In the genomic region with DNA sequence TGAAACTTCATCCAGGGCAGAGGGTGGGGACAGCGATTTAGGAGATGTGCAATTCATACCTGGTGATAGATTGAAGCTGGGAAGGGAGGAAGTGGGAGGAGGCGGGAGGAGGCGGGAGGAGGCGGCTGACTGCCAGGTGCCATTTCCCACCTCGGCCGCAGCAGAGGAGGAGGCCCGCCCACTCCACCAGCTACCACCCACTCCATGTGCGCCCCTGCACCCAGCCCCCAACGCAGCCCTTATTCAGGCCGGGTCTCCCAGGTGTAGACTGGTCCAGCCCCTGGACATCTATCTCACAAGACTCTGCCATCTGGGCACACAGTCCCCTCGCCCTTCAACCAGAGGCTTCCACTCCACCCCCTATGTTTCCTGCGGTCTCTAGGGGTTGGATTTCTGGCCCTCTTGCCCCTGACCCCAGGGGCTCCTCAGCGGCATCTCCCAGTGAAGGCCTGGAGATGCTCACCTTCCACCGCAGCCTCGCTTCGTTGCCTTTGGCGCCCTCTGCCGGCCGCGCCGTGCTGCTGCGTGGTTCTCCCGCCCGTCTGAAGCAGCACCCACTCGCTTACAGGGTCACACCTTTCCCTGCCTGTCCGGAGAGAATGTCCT, we compare ENCODE assay signal across 8 cellular contexts. TPM values are rescaled to one million over a fixed set of nuclear protein-coding genes. Genes with fewer than 3 reads are reported as not detected.
DNase-seq lines count a peak whose midpoint lies in the region; ATAC-seq, FAIRE-seq and TF ChIP-seq lines count a peak whose summit lies in the region.

No MANE protein-coding gene starts in this region.

- TF ChIP-seq CTCF in IMR-90 (conservative IDR thresholded peaks at IDR 0.05; ENCODE audit: low read depth, low read length) = peak; percentile 84
- peak; percentile 98 for TF ChIP-seq CTCF in Panc1 (IDR thresholded peaks at IDR 0.05)
- TF ChIP-seq CTCF in fibroblast of the aortic adventitia (IDR thresholded peaks at IDR 0.05; ENCODE audit: insufficient read depth, low read length) = peak; percentile 94
- peak; percentile 49 to 90 (median 76) for TF ChIP-seq CTCF in testis (IDR thresholded peaks at IDR 0.05)

- peak overlapping the region; percentile 91 for H3K27ac Mint-ChIP-seq in activated T-helper 1 cell treated with anti-CD3 and anti-CD28 coated beads, Interleukin-12 subunit alpha, Interleukin-12 subunit beta, Interleukin-2, Interleukin-4 antibody, amounts not matched to agents 30 ng/mL and 10 ng/mL and 1 ng/mL, durations not matched to agents 14 hours and 24 hours and 36 hours

- H3K4me3 ChIP-seq in IMR-90 (ENCODE audit: insufficient read depth, low read depth, low read length) (no peak overlapping the region), Panc1 (ENCODE audit: low read depth in 2 of 2, low read length in 2 of 2) (no peak overlapping the region), fibroblast of the aortic adventitia (ENCODE audit: low read depth, low read length) (no peak overlapping the region), testis (peak overlapping the region in 1 of 2 donors; percentile 25)

- H3K36me3 Mint-ChIP-seq in activated T-helper 1 cell treated with anti-CD3 and anti-CD28 coated beads, Interleukin-12 subunit alpha, Interleukin-12 subunit beta, Interleukin-2, Interleukin-4 antibody, amounts not matched to agents 30 ng/mL and 10 ng/mL and 1 ng/mL, durations not matched to agents 14 hours and 24 hours and 36 hours (ENCODE audit: low read depth) = peaks cover 36% of the 10 kb centered on the region

- H3K9me3 ChIP-seq in IMR-90 (ENCODE audit: control insufficient read depth, insufficient read depth, low read length) = no peaks in the 10 kb centered on the region
- H3K9me3 ChIP-seq in Panc1 (ENCODE audit: control insufficient read depth, insufficient read depth, low read depth, low read length) = no peaks in the 10 kb centered on the region
- H3K9me3 ChIP-seq in testis = no peaks in the 10 kb centered on the region

- H3K4ac ChIP-seq in IMR-90 (ENCODE audit: low read depth, low read length) = no peak overlapping the region

- intact Hi-C loops in IMR-90 (cut with micrococcal nuclease) (loop anchor here (1.0 kb wide), 1 partner anchor 247 kb away; no protein-coding TSS in a partner anchor), Panc1 (cut with micrococcal nuclease; ENCODE audit: unreplicated experiment) (loop anchor here (5.0 kb wide), 1 partner anchor 246 kb away; no protein-coding TSS in a partner anchor), testis (cut with DNase I; ENCODE audit: low total_unique reads) (no loop called here)
- intact Hi-C loops in activated T-helper 1 cell treated with anti-CD3 and anti-CD28 coated beads, Interleukin-12 subunit alpha, Interleukin-12 subunit beta, Interleukin-2, Interleukin-4 antibody, amounts not matched to agents 30 ng/mL and 10 ng/mL and 1 ng/mL, durations not matched to agents 14 hours and 24 hours and 36 hours (cut with micrococcal nuclease) = loop anchor here (1.0 to 5.0 kb wide), 10 partner anchors 19 to 247 kb away; a partner anchor contains a TSS

- no peak overlapping the region for H2BK120ac ChIP-seq in IMR-90 (ENCODE audit: low read depth, low read length)

- H2BK15ac ChIP-seq in IMR-90 (ENCODE audit: low read depth, low read length) = no peak overlapping the region

- H3K14ac ChIP-seq in IMR-90 (replicated peaks; ENCODE audit: low read depth, low read length) = no peak overlapping the region

- H3K56ac ChIP-seq in IMR-90 (ENCODE audit: extremely low read depth, insufficient read depth, low read length) = no peak overlapping the region

- POLR2A ChIA-PET in IMR-90 (lab: Charles Lee; ENCODE audit: unreplicated experiment) = no interaction called here
- POLR2A ChIA-PET in Panc1 (lab: Charles Lee) = interaction anchor here (0.5 kb wide), 1 partner anchor 86 kb away, joined by 3 read pairs; no protein-coding TSS in a partner anchor

- dilution Hi-C loops in IMR-90 (cut with HindIII; ENCODE audit: low sequenced_read_pairs, unreplicated experiment) = no loop called here

- H3K27me3 Mint-ChIP-seq in activated T-helper 1 cell treated with anti-CD3 and anti-CD28 coated beads, Interleukin-12 subunit alpha, Interleukin-12 subunit beta, Interleukin-2, Interleukin-4 antibody, amounts not matched to agents 30 ng/mL and 10 ng/mL and 1 ng/mL, durations not matched to agents 14 hours and 24 hours and 36 hours (ENCODE audit: insufficient read depth) = no peaks in the 10 kb centered on the region

- peak overlapping the region; percentile 72 for H2AFZ ChIP-seq in IMR-90 (replicated peaks; ENCODE audit: low read length, poor library complexity)

- TF ChIP-seq POLR2A in IMR-90 (IDR thresholded peaks at IDR 0.05; ENCODE audit: low read depth, low read length) (no peak), testis (IDR thresholded peaks at IDR 0.05) (no peak)

- H3K9me1 ChIP-seq in IMR-90 (ENCODE audit: insufficient read depth, low read length) = no peaks in the 10 kb centered on the region

- FAIRE-seq in GM19239 (lab: Jason Lieb, UNC) = peak; percentile 89

- H3K27ac ChIP-seq in IMR-90 (ENCODE audit: insufficient read depth, low read length) (no peak overlapping the region), Panc1 (ENCODE audit: low read length) (no peak overlapping the region), testis (no peak overlapping the region)

- TF ChIP-seq RAD21 in IMR-90 (IDR thresholded peaks at IDR 0.05; ENCODE audit: low read length) = peak; percentile 71

- no peak overlapping the region for H4K5ac ChIP-seq in IMR-90 (ENCODE audit: low read depth, low read length)

- in situ Hi-C loops in IMR-90 (cut with MboI; ENCODE audit: low sequenced_read_pairs) = loop anchor here (10.0 kb wide), 1 partner anchor 249 kb away; no protein-coding TSS in a partner anchor
- in situ Hi-C loops in Panc1 (cut with HindIII; ENCODE audit: low pct_unique_long_range_greater_than_20kb, low sequenced_read_pairs) = no loop called here

- H4K91ac ChIP-seq in IMR-90 (ENCODE audit: insufficient read depth, low read depth, low read length) = no peak overlapping the region

- peak overlapping the region; percentile 68 for H3K4me3 Mint-ChIP-seq in activated T-helper 1 cell treated with anti-CD3 and anti-CD28 coated beads, Interleukin-12 subunit alpha, Interleukin-12 subunit beta, Interleukin-2, Interleukin-4 antibody, amounts not matched to agents 30 ng/mL and 10 ng/mL and 1 ng/mL, durations not matched to agents 14 hours and 24 hours and 36 hours

- H3K27me3 ChIP-seq in IMR-90 (ENCODE audit: control insufficient read depth, insufficient read depth, low read length) = peaks cover 26% of the 10 kb centered on the region
- H3K27me3 ChIP-seq in Panc1 (ENCODE audit: control insufficient read depth, insufficient read depth, low read length) = peaks cover 12% of the 10 kb centered on the region
- H3K27me3 ChIP-seq in testis = no peaks in the 10 kb centered on the region

- BruUV-seq in IMR-90 (replicated peaks; lab: Mats Ljungman, UMichigan) (no TSS peak), Panc1 (replicated peaks; lab: Mats Ljungman, UMichigan) (no TSS peak)

- H2BK5ac ChIP-seq in IMR-90 (ENCODE audit: low read depth, low read length, poor library complexity, severe bottlenecking) = no peak overlapping the region

- no peak overlapping the region for H2AK5ac ChIP-seq in IMR-90 (ENCODE audit: low read depth, low read length)

- WGBS in IMR-90 (ENCODE audit: extremely low coverage in 2 of 2, insufficient read length in 1 of 2), 2 experiments = 0% methylated on average over 1 of the region's 26 CpGs; no CpG with 5 or more reads in 1 of the 2 experiments
- 7 to 8% methylated on average over 8 to 26 of the region's 26 CpGs for WGBS in testis, 2 donors

- H3K18ac ChIP-seq in IMR-90 (ENCODE audit: low read depth, low read length) = no peak overlapping the region

- H3K9me3 Mint-ChIP-seq in activated T-helper 1 cell treated with anti-CD3 and anti-CD28 coated beads, Interleukin-12 subunit alpha, Interleukin-12 subunit beta, Interleukin-2, Interleukin-4 antibody, amounts not matched to agents 30 ng/mL and 10 ng/mL and 1 ng/mL, durations not matched to agents 14 hours and 24 hours and 36 hours = no peaks in the 10 kb centered on the region

- H3K9ac ChIP-seq in IMR-90 (ENCODE audit: low read depth, low read length) = no peak overlapping the region

- H3K4me1 Mint-ChIP-seq in activated T-helper 1 cell treated with anti-CD3 and anti-CD28 coated beads, Interleukin-12 subunit alpha, Interleukin-12 subunit beta, Interleukin-2, Interleukin-4 antibody, amounts not matched to agents 30 ng/mL and 10 ng/mL and 1 ng/mL, durations not matched to agents 14 hours and 24 hours and 36 hours (ENCODE audit: low read depth) = peaks cover 62% of the 10 kb centered on the region

- H2BK20ac ChIP-seq in IMR-90 (ENCODE audit: low read depth, low read length) = no peak overlapping the region

- no peak overlapping the region for H4K8ac ChIP-seq in IMR-90 (ENCODE audit: low read depth in 2 of 2, low read length in 2 of 2)

- DNase-seq in Ammon's horn (ENCODE audit: low spot score) (peak; percentile 86), GM19239 (ENCODE audit: insufficient read length, low spot score) (peak; percentile 90), IMR-90 (peak; percentile 18), Panc1 (ENCODE audit: low read depth, low spot score) (peak; percentile 39), fibroblast of the aortic adventitia (ENCODE audit: low read depth) (peak; percentile 43), nucleus accumbens (lab: John Stamatoyannopoulos, UW) (peak in 51 of 56 donors; percentile 19 to 87 (median 67)), testis (peak; percentile 80)
- peak; percentile 71 for DNase-seq in activated T-helper 1 cell treated with anti-CD3 and anti-CD28 coated beads, Interleukin-12 subunit alpha, Interleukin-12 subunit beta, Interleukin-2, Interleukin-4 antibody, amounts not matched to agents 30 ng/mL and 10 ng/mL and 1 ng/mL, durations not matched to agents 14 hours and 24 hours and 36 hours (ENCODE audit: low spot score)

- CTCF ChIA-PET in IMR-90 (lab: Yijun Ruan, JAX) (interaction anchor here (0.9 kb wide), 1 partner anchor 142 kb away, joined by 3 read pairs; no protein-coding TSS in a partner anchor), Panc1 (lab: Charles Lee) (interaction anchor here (0.7 to 0.9 kb wide), 3 partner anchors 82 to 168 kb away, joined by 6 to 10 read pairs (median 9); no protein-coding TSS in a partner anchor)

- H3K4me1 ChIP-seq in IMR-90 (ENCODE audit: control insufficient read depth, insufficient read depth, low read length) (no peaks in the 10 kb centered on the region), Panc1 (ENCODE audit: control insufficient read depth, insufficient read depth, low read length) (no peaks in the 10 kb centered on the region), testis (no peaks in the 10 kb centered on the region)

- H4K20me1 ChIP-seq in IMR-90 (ENCODE audit: insufficient read depth, low read length) = no peaks in the 10 kb centered on the region

- no peak overlapping the region for H3K23ac ChIP-seq in IMR-90 (ENCODE audit: low read depth, low read length)

- no peak overlapping the region for H3K4me2 ChIP-seq in IMR-90 (ENCODE audit: low read depth, low read length)

- H2AK9ac ChIP-seq in IMR-90 (replicated peaks; ENCODE audit: low read depth, low read length, poor library complexity) = peak overlapping the region; percentile 68

- H3K36me3 ChIP-seq in IMR-90 (ENCODE audit: control insufficient read depth, insufficient read depth, low read length) (no peaks in the 10 kb centered on the region), Panc1 (ENCODE audit: control insufficient read depth, insufficient read depth, low read length) (no peaks in the 10 kb centered on the region), testis (ENCODE audit: low read depth, missing control alignments) (no peaks in the 10 kb centered on the region)

- H3K79me1 ChIP-seq in IMR-90 (ENCODE audit: low read depth in 1 of 2, low read length in 2 of 2) = no peaks in the 10 kb centered on the region

- ATAC-seq in IMR-90 (ENCODE audit: low read depth) (peak; percentile 97), Panc1 (peak; percentile 93)

RNA-seq across cellular contexts. Expression of a gene that starts 32.6 kb away (rescaled TPM):
- total RNA-seq in IMR-90 (2012; rRNA removed) (20.4 and 23.1 TPM in 2 replicates), Panc1 (2021; ENCODE audit: unreplicated experiment) (30.9 TPM), fibroblast of the aortic adventitia (ENCODE audit: low replicate concordance) (2.2 and 16.7 TPM in 2 replicates), testis (10 to 100 TPM; 13.1 to 13.7 TPM)
- polyA plus RNA-seq in IMR-90 (2012; rRNA removed) (26.4 and 29.6 TPM in 2 replicates), testis (ENCODE audit: insufficient read depth, low read depth, low replicate concordance) (10.1 TPM)
- polyA plus RNA-seq in IMR-90 (2012; cell fraction: cytosol; rRNA removed) = 19.3 and 28.9 TPM in 2 replicates
- 15.9 and 19.1 TPM in 2 replicates for polyA plus RNA-seq in IMR-90 (2012; cell fraction: nucleus; rRNA removed; ENCODE audit: low replicate concordance)
- polyA plus RNA-seq in Panc1 (2012; ENCODE audit: insufficient read length) = 14.5 TPM
- 11.0 and 12.4 TPM in 2 replicates for total RNA-seq in activated T-helper 1 cell treated with anti-CD3 and anti-CD28 coated beads, Interleukin-12 subunit alpha, Interleukin-12 subunit beta, Interleukin-2, Interleukin-4 antibody, amounts not matched to agents 30 ng/mL and 10 ng/mL and 1 ng/mL, durations not matched to agents 14 hours and 24 hours and 36 hours

Comparison
In these comparisons a context has a peak if more than half of its experiments do, and no peak if none do; other contexts are left out.
1. DNase-seq: peak in every context shown above with its lines; median percentile 90 in GM19239; 86 in Ammon's horn; 80 in testis; 71 in activated T-helper 1 cell treated with anti-CD3 and anti-CD28 coated beads, Interleukin-12 subunit alpha, Interleukin-12 subunit beta, Interleukin-2, Interleukin-4 antibody, amounts not matched to agents 30 ng/mL and 10 ng/mL and 1 ng/mL, durations not matched to agents 14 hours and 24 hours and 36 hours; 67 in nucleus accumbens; 43 in fibroblast of the aortic adventitia; 39 in Panc1; 18 in IMR-90.